ENCODE assay signal across 1 cellular context in genomic region chr19:12954150-12954962, GRCh38.
TF ChIP-seq lines count a peak whose summit lies in the region.

No MANE protein-coding gene starts in this region.

TF ChIP-seq in HEK293, 187 proteins besides CTCF, POLR2A, EP300 and RAD21 (continued from another document):
- TF ChIP-seq ZSCAN18 (tag by site-specific recombination; IDR thresholded peaks at IDR 0.05) (no peak), AEBP2 (tag by site-specific recombination; IDR thresholded peaks at IDR 0.05; ENCODE audit: borderline replicate concordance) (no peak), ZNF791 (tag by site-specific recombination; IDR thresholded peaks at IDR 0.05) (no peak), ZBTB26 (tag by site-specific recombination; optimal IDR thresholded peaks at IDR 0.05) (no peak), ZBTB1 (tag by site-specific recombination; IDR thresholded peaks at IDR 0.05) (no peak), ZNF658 (tag by site-specific recombination; IDR thresholded peaks at IDR 0.05) (no peak), ZBTB44 (tag by site-specific recombination; IDR thresholded peaks at IDR 0.05) (peak; percentile 23; the same call in 1 of the 2 replicates), ZNF335 (tag by site-specific recombination; conservative IDR thresholded peaks at IDR 0.05) (peak; percentile 16; the same call in 1 of the 2 replicates)
